Comparison of ENCODE assay signal across 1 cellular context in genomic region chr19:39074942-39075341, GRCh38.
TF ChIP-seq lines count a peak whose summit lies in the region.

No MANE protein-coding gene starts in this region.

TF ChIP-seq in K562, 482 proteins besides CTCF, POLR2A, EP300 and RAD21:
- no peak for TF ChIP-seq ZKSCAN1 (IDR thresholded peaks at IDR 0.05; ENCODE audit: low read depth, low read length)
- TF ChIP-seq ZNF121 (CRISPR knock-in tag; conservative IDR thresholded peaks at IDR 0.05), result peak; percentile 75
